In genomic region chr19:39406656-39407393, GRCh38 we compare ENCODE assay signal across 8 cellular contexts. TPM values are rescaled to one million over a fixed set of nuclear protein-coding genes. Genes with fewer than 3 reads are reported as not detected.
DNase-seq lines count a peak whose midpoint lies in the region; ATAC-seq, FAIRE-seq and TF ChIP-seq lines count a peak whose summit lies in the region.

Gene ZFP36, plus strand, starts transcription at chr19:39406847. Its CDS starts 58 bp downstream, at chr19:39406905.

- intact Hi-C loops in sciatic nerve (cut with DNase I), result no loop called here

- H3K36me3 Mint-ChIP-seq in astrocyte (ENCODE audit: low read depth, unreplicated experiment), result peaks cover 2% of the 10 kb centered on the region

- ATAC-seq in GM18868 (IDR thresholded peaks at IDR 0.05; ENCODE audit: unreplicated experiment) (peak; percentile 17), sciatic nerve (peak; percentile 29), GM21786 (IDR thresholded peaks at IDR 0.05; ENCODE audit: unreplicated experiment) (no peak)

- H3K27me3 ChIP-seq in ACC112 (ENCODE audit: insufficient read depth, low read length) (no peaks in the 10 kb centered on the region), astrocyte (ENCODE audit: insufficient read depth, low read length) (no peaks in the 10 kb centered on the region)

- H3K27ac ChIP-seq in ACC112 (ENCODE audit: low read depth, low read length) (peak within 1 kb of the TSS; percentile 98), astrocyte (ENCODE audit: low read depth, low read length) (peak within 1 kb of the TSS; percentile 89)

- FAIRE-seq in astrocyte (lab: Jason Lieb, UNC), result no peak

- H3K36me3 ChIP-seq in ACC112 (ENCODE audit: insufficient read depth, low read length), result peaks cover 17% of the 10 kb centered on the region; the same call in 1 of the 2 replicates
- peaks cover 4% of the 10 kb centered on the region for H3K36me3 ChIP-seq in astrocyte (ENCODE audit: insufficient read depth, low read length)

- H3K27ac Mint-ChIP-seq in astrocyte (ENCODE audit: unreplicated experiment), result peak within 1 kb of the TSS; percentile 97

- TF ChIP-seq CTCF in NB4 (IDR thresholded peaks at IDR 0.05; ENCODE audit: low read depth, low read length) (no peak), astrocyte (IDR thresholded peaks at IDR 0.05; ENCODE audit: insufficient read depth, low read depth, low read length) (no peak)

- peak within 1 kb of the TSS; percentile 97 for H3K9ac ChIP-seq in astrocyte (ENCODE audit: low read length)

- H3K4me1 Mint-ChIP-seq in astrocyte (ENCODE audit: low read depth, unreplicated experiment), result peaks cover 30% of the 10 kb centered on the region

- H3K9me3 Mint-ChIP-seq in astrocyte (ENCODE audit: unreplicated experiment), result no peaks in the 10 kb centered on the region

- H3K79me2 ChIP-seq in ACC112 (ENCODE audit: control insufficient read depth, insufficient read depth, low read length, unreplicated experiment), result peaks cover 27% of the 10 kb centered on the region
- H3K79me2 ChIP-seq in astrocyte (ENCODE audit: insufficient read depth, low read length), result peaks cover 30% of the 10 kb centered on the region

- H3K9me3 ChIP-seq in astrocyte (ENCODE audit: insufficient read depth, low read depth, low read length), result no peaks in the 10 kb centered on the region

- H2AFZ ChIP-seq in ACC112 (ENCODE audit: low read length, unreplicated experiment) (no peak within 1 kb of the TSS), astrocyte (ENCODE audit: low read depth, low read length) (peak within 1 kb of the TSS; percentile 54)

- H3K4me1 ChIP-seq in ACC112 (ENCODE audit: control insufficient read depth, insufficient read depth, low read length, unreplicated experiment) (peaks cover 27% of the 10 kb centered on the region), astrocyte (ENCODE audit: insufficient read depth, low read length) (peaks cover 62% of the 10 kb centered on the region)

- DNase-seq in NB4 (ENCODE audit: low read depth), result peak; percentile 73
- peak; percentile 92 for DNase-seq in T1000 (lab: John Stamatoyannopoulos, UW)
- no peak for DNase-seq in astrocyte (ENCODE audit: low read depth)
- DNase-seq in hippocampal formation (lab: John Stamatoyannopoulos, UW), result peak; percentile 31 to 79
- DNase-seq in sciatic nerve (ENCODE audit: low spot score), result peak; percentile 96

- peak within 1 kb of the TSS; percentile 95 for H3K4me3 Mint-ChIP-seq in astrocyte (ENCODE audit: unreplicated experiment)

- H3K4me3 ChIP-seq in ACC112 (ENCODE audit: low read depth, low read length), result peak within 1 kb of the TSS; percentile 82
- peak within 1 kb of the TSS; percentile 79 for H3K4me3 ChIP-seq in NB4 (ENCODE audit: low read depth, low read length)
- H3K4me3 ChIP-seq in astrocyte (ENCODE audit: insufficient read depth, low read depth, low read length), result peak within 1 kb of the TSS; percentile 96

- H4K20me1 ChIP-seq in astrocyte (ENCODE audit: insufficient read depth, low read length), result peaks cover 22% of the 10 kb centered on the region

- peak within 1 kb of the TSS; percentile 96 for H3K4me2 ChIP-seq in astrocyte (ENCODE audit: low read length)

- TF ChIP-seq POLR2A in NB4 (IDR thresholded peaks at IDR 0.05; ENCODE audit: extremely low read depth, insufficient read length), result peak; percentile 91

- H3K27me3 Mint-ChIP-seq in astrocyte (ENCODE audit: low read depth, unreplicated experiment), result no peaks in the 10 kb centered on the region

RNA-seq across cellular contexts. Expression of gene ZFP36, which starts in this region (rescaled TPM):
- total RNA-seq in astrocyte, result 21.6 and 28.0 TPM in 2 replicates
- total RNA-seq in sciatic nerve, result 342 TPM

Comparison
In these comparisons a context has a peak if more than half of its experiments do, and no peak if none do; other contexts are left out.
1. RNA of gene ZFP36 (total RNA-seq): 342 TPM in sciatic nerve (single experiment); 21.6 to 28.0 TPM in astrocyte; every median in the first group is over 10 times any median in the second.
2. Peak in every context shown above with its lines, with median percentiles within 50 percentile points of each other: H3K4me3 ChIP-seq.